ENCODE assay signal across 2 cellular contexts in genomic region chr5:167578977-167579700, GRCh38.
TF ChIP-seq lines count a peak whose summit lies in the region.

No MANE protein-coding gene starts in this region.

TF ChIP-seq in IMR-90, 13 proteins besides CTCF, POLR2A, EP300 and RAD21:
- no peak for TF ChIP-seq ELK1 (IDR thresholded peaks at IDR 0.05; ENCODE audit: borderline replicate concordance, low read depth, low read length)

TF ChIP-seq in neural cell, 6 proteins besides CTCF, POLR2A, EP300 and RAD21 (continued from another document):
- peak; percentile 20 for TF ChIP-seq POLR2AphosphoS5 (IDR thresholded peaks at IDR 0.05)
- no peak for TF ChIP-seq MXI1 (conservative IDR thresholded peaks at IDR 0.05; ENCODE audit: poor library complexity, severe bottlenecking)
- TF ChIP-seq TAF1 (IDR thresholded peaks at IDR 0.05; ENCODE audit: low read depth) = no peak
